21 cellular contexts compared by ENCODE assay signal in genomic region chr3:52434080-52434479, GRCh38. TPM values are rescaled to one million over a fixed set of nuclear protein-coding genes. Genes with fewer than 3 reads are reported as not detected.
DNase-seq lines count a peak whose midpoint lies in the region; ATAC-seq and TF ChIP-seq lines count a peak whose summit lies in the region.
"Had no signal": no experiment of that assay in that cellular context is flagged by ENCODE, and none has a peak within 500 bp of the region (broad histone marks: within the 10 kb centered on the region; RNA-seq: fewer than 3 reads in every experiment).

No MANE protein-coding gene starts in this region.

- no peak overlapping the region for H3K9ac ChIP-seq in neuronal stem cell (ENCODE audit: low read depth, low read length, poor library complexity)

- H3K4me3 ChIP-seq in heart right ventricle (no peak overlapping the region), gastroesophageal sphincter (no peak overlapping the region), neuronal stem cell (ENCODE audit: low read length in 2 of 2) (no peak overlapping the region), vagina (no peak overlapping the region)
- H3K4me3 ChIP-seq: GM12878 had no signal

- peaks cover 34 to 97% (median 65%) of the 10 kb centered on the region in 9 donors for H3K4me1 ChIP-seq in heart right ventricle
- H3K4me1 ChIP-seq in gastroesophageal sphincter: peaks cover 0 to 18% (median 0%) of the 10 kb centered on the region in 3 donors
- peaks cover 14 to 16% of the 10 kb centered on the region in 2 donors for H3K4me1 ChIP-seq in neuronal stem cell (ENCODE audit: control insufficient read depth in 2 of 2, insufficient read depth in 1 of 2, low read depth in 1 of 2, low read length in 2 of 2)
- peaks cover 48% of the 10 kb centered on the region for H3K4me1 ChIP-seq in vagina

- H2AFZ ChIP-seq in neuronal stem cell (ENCODE audit: low read length): peak overlapping the region; percentile 84

- H2BK12ac ChIP-seq in neuronal stem cell (ENCODE audit: low read length): no peak overlapping the region

- no peak overlapping the region for H3K4me2 ChIP-seq in neuronal stem cell (ENCODE audit: insufficient read depth, low read length, poor library complexity, severe bottlenecking)

- peak overlapping the region; percentile 55 for H2BK15ac ChIP-seq in neuronal stem cell (ENCODE audit: low read length)

- H4K8ac ChIP-seq in neuronal stem cell (ENCODE audit: low read depth, low read length): no peak overlapping the region

- H2BK120ac ChIP-seq in neuronal stem cell (ENCODE audit: low read depth, low read length): no peak overlapping the region

- no peaks in the 10 kb centered on the region for H3K36me3 ChIP-seq in heart right ventricle
- H3K36me3 ChIP-seq in gastroesophageal sphincter: no peaks in the 10 kb centered on the region
- H3K36me3 ChIP-seq in neuronal stem cell (replicated peaks in 1 of 2; ENCODE audit: control insufficient read depth in 2 of 2, insufficient read depth in 2 of 2, low read length in 2 of 2): no peaks in the 10 kb centered on the region
- no peaks in the 10 kb centered on the region for H3K36me3 ChIP-seq in vagina

- no peak for TF ChIP-seq EP300 in gastroesophageal sphincter (IDR thresholded peaks at IDR 0.05)

- no peaks in the 10 kb centered on the region for H3K9me3 ChIP-seq in heart right ventricle
- no peaks in the 10 kb centered on the region for H3K9me3 ChIP-seq in gastroesophageal sphincter
- H3K9me3 ChIP-seq in neuronal stem cell (replicated peaks in 1 of 2; ENCODE audit: control insufficient read depth in 2 of 2, insufficient read depth in 1 of 2, low read depth in 1 of 2, low read length in 2 of 2): no peaks in the 10 kb centered on the region
- H3K9me3 ChIP-seq in vagina: no peaks in the 10 kb centered on the region

- WGBS in heart right ventricle, 2 donors: 80 to 84% methylated on average over 6 of the region's 6 CpGs
- 79% methylated on average over 6 of the region's 6 CpGs; no CpG with 5 or more reads in 1 of the 2 donors for WGBS in gastroesophageal sphincter (ENCODE audit: low coverage in 1 of 2), 2 donors
- no CpG with 5 or more reads among the region's 6 CpGs for WGBS in neuronal stem cell (ENCODE audit: extremely low coverage in 2 of 2, insufficient read length in 2 of 2, insufficient replicate concordance in 1 of 2), 2 donors

- H4K91ac ChIP-seq in neuronal stem cell (ENCODE audit: low read depth, low read length, poor library complexity): no peak overlapping the region

- H3K27me3 ChIP-seq in heart right ventricle (no peaks in the 10 kb centered on the region), gastroesophageal sphincter (no peaks in the 10 kb centered on the region), neuronal stem cell (ENCODE audit: control insufficient read depth in 3 of 3, insufficient read depth in 3 of 3, low read depth in 1 of 3, low read length in 3 of 3) (peaks cover 0 to 10% (median 0%) of the 10 kb centered on the region in 3 experiments), vagina (no peaks in the 10 kb centered on the region)

- TF ChIP-seq CTCF in heart right ventricle (IDR thresholded peaks at IDR 0.05) (no peak), gastroesophageal sphincter (IDR thresholded peaks at IDR 0.05) (no peak), vagina (IDR thresholded peaks at IDR 0.05) (no peak)

- ATAC-seq in heart right ventricle (no peak), Right ventricle myocardium superior (ENCODE audit: poor library complexity) (no peak), gastroesophageal sphincter (no peak), HG03432 (IDR thresholded peaks at IDR 0.05; ENCODE audit: unreplicated experiment) (no peak), HG02870 (IDR thresholded peaks at IDR 0.05; ENCODE audit: unreplicated experiment) (no peak)
- ATAC-seq: GM12878 had no signal

- H3K18ac ChIP-seq in neuronal stem cell (ENCODE audit: low read length): no peak overlapping the region

- no peak overlapping the region for H3K4ac ChIP-seq in neuronal stem cell (ENCODE audit: low read length)

- TF ChIP-seq POLR2A in gastroesophageal sphincter (IDR thresholded peaks at IDR 0.05) (no peak), vagina (IDR thresholded peaks at IDR 0.05) (no peak)

- intact Hi-C loops in heart right ventricle (cut with DNase I): no loop called here
- intact Hi-C loops in Right ventricle myocardium superior (cut with DNase I): no loop called here
- intact Hi-C loops in vagina (cut with DNase I): no loop called here

- peak overlapping the region; percentile 67 for H2AK5ac ChIP-seq in neuronal stem cell (ENCODE audit: low read depth, low read length)

- H3K14ac ChIP-seq in neuronal stem cell (ENCODE audit: low read length): no peak overlapping the region

- H3K27ac ChIP-seq in heart right ventricle (peak overlapping the region; percentile 41 to 86 (median 72)), gastroesophageal sphincter (peak overlapping the region in 3 of 4 donors; percentile 12 to 32 (median 25)), neuronal stem cell (replicated peaks; ENCODE audit: low read length) (no peak overlapping the region), vagina (peak overlapping the region; percentile 19)

- no peak overlapping the region for H3K23ac ChIP-seq in neuronal stem cell (ENCODE audit: low read depth, low read length, poor library complexity)

- H2BK5ac ChIP-seq in neuronal stem cell (ENCODE audit: low read length): no peak overlapping the region

- no peaks in the 10 kb centered on the region for H3K79me1 ChIP-seq in neuronal stem cell (ENCODE audit: low read depth, low read length)

- DNase-seq in heart right ventricle (no peak), Right ventricle myocardium superior (no peak), neuronal stem cell (ENCODE audit: low spot score) (no peak), vagina (ENCODE audit: extremely low spot score in 2 of 2) (no peak), NCI-H2081 treated with DMSO at 0.1 percent for 48 hours (lab: John Stamatoyannopoulos, UW) (no peak)
- DNase-seq: ACHN; activated CD4-positive, alpha-beta T cell treated with anti-CD3 and anti-CD28 coated beads for 4 hours; CD4-positive, alpha-beta T cell; central memory CD4-positive, alpha-beta T cell; DMS153; effector CD8-positive, alpha-beta T cell; GF-D8; immature natural killer cell; Karpas-422; NCI-H1092 treated with DMSO at 0.1 percent for 48 hours; NCI-H2081; RPMI8226 had no signal

RNA-seq across cellular contexts. Expression of gene SEMA3G, which starts 10.8 kb away (rescaled TPM):
- total RNA-seq in heart right ventricle (10 to 100 TPM in 9 of 10 donors, 1 to 10 TPM in 1; 8.3 to 17.8 (median 16.2) TPM), Right ventricle myocardium superior (10.4 TPM), gastroesophageal sphincter (10 to 100 TPM in 2 of 4 donors, 1 to 10 TPM in 2; 6.7 to 33.9 (median 20.3) TPM), vagina (8.3 TPM)
- 10 to 100 TPM; 12.1 to 13.1 TPM for polyA plus RNA-seq in heart right ventricle
- 0.77 TPM for polyA plus RNA-seq in neuronal stem cell (2013, experiment 1 of 2)
- polyA plus RNA-seq in neuronal stem cell (2013, experiment 2 of 2): 0.87 TPM
- total RNA-seq: GM12878 had no signal
- polyA plus RNA-seq: immature natural killer cell had no signal

RNA-seq across cellular contexts. Expression of gene TNNC1, which starts 19.8 kb away (rescaled TPM):
- total RNA-seq in heart right ventricle: 1,000 to 10,000 TPM; 6,035 to 9,296 (median 8,226) TPM
- polyA plus RNA-seq in heart right ventricle: over 10,000 TPM in 1 of 2 donors, 1,000 to 10,000 TPM in 1; 9,937 to 18,066 TPM
- total RNA-seq in Right ventricle myocardium superior: 7,948 TPM
- total RNA-seq in gastroesophageal sphincter: 1 to 10 TPM in 3 of 4 donors, not detected in 1; 1.9 to 4.6 (median 2.4) TPM
- polyA plus RNA-seq in neuronal stem cell (2013, experiment 1 of 2): 7.4 TPM
- polyA plus RNA-seq in neuronal stem cell (2013, experiment 2 of 2): 6.4 TPM
- total RNA-seq in vagina: 1.7 TPM
- polyA plus RNA-seq: immature natural killer cell had no signal

RNA-seq across cellular contexts. Expression of gene NISCH, which starts 21.3 kb away (rescaled TPM):
- total RNA-seq in heart right ventricle (10 to 100 TPM; 35.3 to 56.3 (median 41.9) TPM), Right ventricle myocardium superior (46.0 TPM), gastroesophageal sphincter (10 to 100 TPM; 56.7 to 95.9 (median 78.9) TPM), vagina (103 TPM)
- polyA plus RNA-seq in heart right ventricle: 10 to 100 TPM; 24.0 to 53.6 TPM
- polyA plus RNA-seq in neuronal stem cell (2013, experiment 1 of 2): 58.8 TPM
- polyA plus RNA-seq in neuronal stem cell (2013, experiment 2 of 2): 58.4 TPM

RNA-seq across cellular contexts. Expression of gene PHF7, which starts 23.6 kb away (rescaled TPM):
- total RNA-seq in heart right ventricle (10 to 100 TPM; 11.5 to 26.3 (median 22.4) TPM), Right ventricle myocardium superior (16.8 TPM), gastroesophageal sphincter (10 to 100 TPM in 2 of 4 donors, 1 to 10 TPM in 2; 7.1 to 16.8 (median 10.7) TPM), vagina (13.5 TPM)
- polyA plus RNA-seq in heart right ventricle: 1 to 10 TPM; 1.9 to 6.0 TPM
- 23.3 TPM for polyA plus RNA-seq in neuronal stem cell (2013, experiment 1 of 2)
- polyA plus RNA-seq in neuronal stem cell (2013, experiment 2 of 2): 25.3 TPM

RNA-seq across cellular contexts. Expression of gene BAP1, which starts 24.3 kb away (rescaled TPM):
- total RNA-seq in heart right ventricle (10 to 100 TPM; 37.1 to 58.2 (median 46.1) TPM), Right ventricle myocardium superior (46.2 TPM), gastroesophageal sphincter (10 to 100 TPM; 72.4 to 81.0 (median 75.9) TPM), vagina (68.0 TPM)
- 10 to 100 TPM; 50.6 to 51.6 TPM for polyA plus RNA-seq in heart right ventricle
- 52.3 TPM for polyA plus RNA-seq in neuronal stem cell (2013, experiment 1 of 2)
- polyA plus RNA-seq in neuronal stem cell (2013, experiment 2 of 2): 51.8 TPM

Comparison
In these comparisons a context has a peak if more than half of its experiments do, and no peak if none do; other contexts are left out.
1. RNA of gene TNNC1, which starts 19.8 kb away (total RNA-seq): 6,035 to 9,296 TPM in heart right ventricle and 7,948 TPM in Right ventricle myocardium superior (single experiment); 1.9 to 4.6 TPM in gastroesophageal sphincter and 1.7 TPM in vagina (single experiment); every median in the first group is over 1,000 times any median in the second.